ENCODE assay signal across 11 cellular contexts in the genomic region with DNA sequence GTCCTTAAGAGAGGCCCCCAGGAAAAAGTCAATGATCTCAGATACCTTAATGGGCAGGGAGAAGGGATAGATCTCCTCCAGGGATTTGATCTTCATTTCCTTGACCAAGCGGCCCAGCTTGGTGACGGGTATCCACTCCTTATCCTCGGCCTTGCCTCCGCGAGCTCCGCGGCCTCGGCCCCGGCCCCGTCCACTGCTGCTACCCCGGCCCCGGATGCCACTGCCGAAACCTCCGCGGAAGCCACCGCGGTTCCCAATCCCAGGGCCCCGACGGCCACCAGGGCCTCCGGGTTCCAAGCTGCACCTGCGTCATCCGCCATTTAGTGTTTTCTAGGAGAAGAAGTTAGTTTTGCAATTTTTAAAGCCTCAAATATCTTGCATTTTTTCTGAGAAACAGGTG.
"Had no signal": no experiment of that assay in that cellular context is flagged by ENCODE, and none has a peak within 500 bp of the region (broad histone marks: within the 10 kb centered on the region; RNA-seq: fewer than 3 reads in every experiment).

No MANE protein-coding gene starts in this region.

- FAIRE-seq: H1, H54 had no signal

- H3K27ac Mint-ChIP-seq: GM23338, H9, HFFc6 had no signal

- H3K9ac ChIP-seq: GM23248 had no signal

- H2AFZ ChIP-seq: GM23248, GM23338 had no signal

- H3K27ac ChIP-seq: GM23248 had no signal

- H3K4me3 ChIP-seq: GM23248, GM23338, HAP-1 had no signal

- DNase-seq: GM23248, GOT3, H7, H9, HCEC 1CT, HFFc6 had no signal

- H3K4me1 ChIP-seq: HAP-1 had no signal

- H3K4me1 Mint-ChIP-seq: GM23338, H9 had no signal

- H3K9me3 ChIP-seq: HAP-1 had no signal

- H3K36me3 ChIP-seq: HAP-1 had no signal

- ATAC-seq: GM23338, HCT116 had no signal

- H3K4me3 Mint-ChIP-seq: GM23338, H9, HFFc6 had no signal

- H3K4me2 ChIP-seq: GM23338 had no signal
